Comparison of ENCODE assay signal across 8 cellular contexts in the genomic region with DNA sequence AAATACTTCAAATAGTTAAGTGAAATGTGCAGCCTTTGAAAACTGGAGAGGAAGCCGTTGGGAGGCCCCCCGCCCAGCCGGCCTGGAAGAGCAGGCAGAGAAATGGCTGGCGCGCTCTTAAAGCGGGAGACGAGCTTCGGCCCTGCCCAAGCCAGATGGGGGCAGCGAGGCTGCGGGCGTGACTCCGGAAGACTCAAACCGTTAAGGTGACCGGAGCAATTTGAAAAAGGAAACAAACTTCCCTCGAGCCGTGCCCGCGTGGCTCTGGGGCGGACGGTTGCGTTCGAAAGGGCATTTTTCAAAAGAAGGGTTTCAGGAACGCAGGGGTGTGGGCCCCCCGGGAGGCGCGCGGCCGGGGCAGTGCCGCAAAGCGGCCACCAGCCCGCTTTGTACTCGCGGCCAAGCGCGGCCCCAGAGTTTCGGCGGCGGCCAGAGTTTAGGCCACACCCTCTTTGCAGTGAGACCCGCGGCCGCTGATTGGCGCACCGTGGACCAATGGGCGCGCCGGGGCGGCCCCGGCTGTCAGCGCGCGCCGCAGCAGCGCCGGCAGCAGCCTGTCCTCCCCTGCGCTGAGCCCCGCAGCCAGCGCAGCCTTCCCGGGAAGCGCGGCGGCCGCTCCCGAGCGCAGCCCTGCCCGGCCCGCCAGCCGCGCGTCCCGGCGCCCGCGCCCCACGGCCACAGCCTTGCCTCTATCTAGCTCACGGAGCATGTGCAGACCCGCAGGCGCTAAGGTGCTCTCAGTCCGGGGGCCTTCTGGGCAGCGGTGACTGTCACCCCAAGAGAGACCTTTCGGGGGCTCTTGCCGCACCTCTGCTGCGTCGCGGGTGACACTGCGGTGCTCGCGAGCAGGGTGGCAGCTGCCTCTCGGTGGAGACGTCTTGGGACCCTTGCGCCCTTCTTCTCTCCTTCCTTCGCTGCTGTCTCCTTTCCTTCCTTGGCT. TPM values are rescaled to one million over a fixed set of nuclear protein-coding genes. Genes with fewer than 3 reads are reported as not detected.
DNase-seq lines count a peak whose midpoint lies in the region; ATAC-seq and TF ChIP-seq lines count a peak whose summit lies in the region.

NAV2 (plus strand) TSS at position 557 of the 940 bp plus-strand sequence. CDS start 859 bp downstream, outside the sequence.

- H3K27me3 Mint-ChIP-seq in GM23338 (ENCODE audit: insufficient read depth, low read depth, poor library complexity) (peaks cover 43% of the 10 kb centered on the region), neural progenitor cell (ENCODE audit: insufficient read depth, low read depth) (peaks cover 22% of the 10 kb centered on the region)

- 0 to 1% (median 0%) methylated on average over 48 to 91 of the region's 91 CpGs for WGBS in stomach, 5 donors

- peaks cover 13% of the 10 kb centered on the region; the same call in 1 of the 2 replicates for H3F3A ChIP-seq in GM23338 (replicated peaks; ENCODE audit: low read depth)
- H3F3A ChIP-seq in neural progenitor cell (ENCODE audit: low read depth), result peaks cover 22% of the 10 kb centered on the region

- intact Hi-C loops in stomach (cut with DNase I; ENCODE audit: low total_unique reads), result no loop called here

- H3K9ac ChIP-seq in neural progenitor cell, result no peak within 1 kb of the TSS

- H3K79me2 ChIP-seq in GM23338 (replicated peaks; ENCODE audit: insufficient read depth) (no peaks in the 10 kb centered on the region), neural progenitor cell (ENCODE audit: low read depth) (no peaks in the 10 kb centered on the region)

- H3K9me2 ChIP-seq in GM23338 (ENCODE audit: insufficient read depth), result no peaks in the 10 kb centered on the region

- no peaks in the 10 kb centered on the region for H3K9me3 Mint-ChIP-seq in GM23338
- H3K9me3 Mint-ChIP-seq in neural progenitor cell, result no peaks in the 10 kb centered on the region

- H4K20me1 ChIP-seq in GM23338 (replicated peaks; ENCODE audit: insufficient read depth) (no peaks in the 10 kb centered on the region), neural progenitor cell (ENCODE audit: low read depth) (peaks cover 13% of the 10 kb centered on the region)

- TF ChIP-seq POLR2A in stomach (IDR thresholded peaks at IDR 0.05), result peak in 1 of 4 donors; percentile 42

- H3K4me1 ChIP-seq in GM23338 (ENCODE audit: insufficient read depth) (peaks cover 17% of the 10 kb centered on the region), RWPE2 (ENCODE audit: insufficient read depth, poor library complexity, severe bottlenecking) (peaks cover 10% of the 10 kb centered on the region), neural progenitor cell (peaks cover 36% of the 10 kb centered on the region), stomach (peaks cover 26 to 47% (median 36%) of the 10 kb centered on the region in 4 donors)

- H3K4me2 ChIP-seq in GM23338 (peak within 1 kb of the TSS; percentile 96), neural progenitor cell (peak within 1 kb of the TSS; percentile 99)

- H3K27ac ChIP-seq in GM23338 (ENCODE audit: low read depth), result peak within 1 kb of the TSS; percentile 90
- peak within 1 kb of the TSS; percentile 62 for H3K27ac ChIP-seq in RWPE2 (ENCODE audit: poor library complexity, severe bottlenecking)
- H3K27ac ChIP-seq in neural progenitor cell, result peak within 1 kb of the TSS; percentile 57
- peak within 1 kb of the TSS; percentile 86 to 94 (median 91) for H3K27ac ChIP-seq in stomach

- peak; percentile 34 for TF ChIP-seq EP300 in stomach (IDR thresholded peaks at IDR 0.05)

- TF ChIP-seq CTCF in GM23338 (conservative IDR thresholded peaks at IDR 0.05; ENCODE audit: low read depth in 2 of 2), result no peak
- TF ChIP-seq CTCF in RWPE2 (IDR thresholded peaks at IDR 0.05; ENCODE audit: poor library complexity, severe bottlenecking), result no peak
- no peak for TF ChIP-seq CTCF in neural progenitor cell (IDR thresholded peaks at IDR 0.05)
- TF ChIP-seq CTCF in stomach (IDR thresholded peaks at IDR 0.05), result peak in 1 of 7 experiments; percentile 4

- H3K36me3 Mint-ChIP-seq in GM23338 (ENCODE audit: low read depth) (no peaks in the 10 kb centered on the region), neural progenitor cell (no peaks in the 10 kb centered on the region)

- peaks cover 52% of the 10 kb centered on the region for H3K27me3 ChIP-seq in GM23338 (ENCODE audit: insufficient read depth)
- peaks cover 13% of the 10 kb centered on the region for H3K27me3 ChIP-seq in RWPE2 (ENCODE audit: insufficient read depth, poor library complexity, severe bottlenecking)
- peaks cover 71% of the 10 kb centered on the region for H3K27me3 ChIP-seq in neural progenitor cell
- H3K27me3 ChIP-seq in stomach, result peaks cover 3 to 29% (median 26%) of the 10 kb centered on the region in 3 donors

- H3K9me3 ChIP-seq in RWPE2 (ENCODE audit: severe bottlenecking) (no peaks in the 10 kb centered on the region), neural progenitor cell (ENCODE audit: low read depth) (no peaks in the 10 kb centered on the region), stomach (no peaks in the 10 kb centered on the region)

- H3K4me1 Mint-ChIP-seq in GM23338, result peaks cover 20% of the 10 kb centered on the region
- peaks cover 57% of the 10 kb centered on the region for H3K4me1 Mint-ChIP-seq in neural progenitor cell

- H3K36me3 ChIP-seq in GM23338 (ENCODE audit: insufficient read depth) (no peaks in the 10 kb centered on the region), RWPE2 (ENCODE audit: low read depth) (no peaks in the 10 kb centered on the region), neural progenitor cell (no peaks in the 10 kb centered on the region), stomach (no peaks in the 10 kb centered on the region)

- peak; percentile 95 for DNase-seq in Daoy (ENCODE audit: low read depth)
- DNase-seq in GM23338 (ENCODE audit: low spot score), result peak; percentile 96
- DNase-seq in LHCN-M2 (ENCODE audit: low read depth), result peak; percentile 92
- peak; percentile 85 for DNase-seq in RWPE2 (ENCODE audit: low spot score)
- DNase-seq in activated naive CD4-positive, alpha-beta T cell treated with Interleukin-2 at 50 U/mL for 16 hours, result peak; percentile 77
- peak; percentile 95 for DNase-seq in foreskin melanocyte
- DNase-seq in neural progenitor cell (ENCODE audit: low spot score), result peak; percentile 98
- DNase-seq in stomach, result peak; percentile 92

- H3K27ac Mint-ChIP-seq in GM23338, result peak within 1 kb of the TSS; percentile 97
- H3K27ac Mint-ChIP-seq in neural progenitor cell, result peak within 1 kb of the TSS; percentile 98

- peak within 1 kb of the TSS; percentile 82 for H3K4me3 Mint-ChIP-seq in GM23338
- peak within 1 kb of the TSS; percentile 96 for H3K4me3 Mint-ChIP-seq in neural progenitor cell

- H2AFZ ChIP-seq in GM23338 (peak within 1 kb of the TSS; percentile 99), neural progenitor cell (replicated peaks) (peak within 1 kb of the TSS; percentile 82)

- ATAC-seq in GM23338 (peak; percentile 87), RWPE2 (ENCODE audit: low read depth) (peak; percentile 92)

- peak within 1 kb of the TSS; percentile 71 for H3K4me3 ChIP-seq in GM23338
- H3K4me3 ChIP-seq in RWPE2 (ENCODE audit: severe bottlenecking), result peak within 1 kb of the TSS; percentile 37
- H3K4me3 ChIP-seq in neural progenitor cell, result peak within 1 kb of the TSS; percentile 61
- peak within 1 kb of the TSS; percentile 61 to 70 (median 64) for H3K4me3 ChIP-seq in stomach

TF ChIP-seq in GM23338, 12 proteins besides CTCF, POLR2A, EP300 and RAD21 (continues in another document):
- no peak for TF ChIP-seq REST (IDR thresholded peaks at IDR 0.05; ENCODE audit: unreplicated experiment)
- TF ChIP-seq JUNB (IDR thresholded peaks at IDR 0.05; ENCODE audit: unreplicated experiment), result no peak
- peak; percentile 67 for TF ChIP-seq POLR2AphosphoS5 (IDR thresholded peaks at IDR 0.05; ENCODE audit: low read depth)
- TF ChIP-seq EZH2 (IDR thresholded peaks at IDR 0.05; ENCODE audit: low read depth, unreplicated experiment), result no peak
- TF ChIP-seq ZNF114 (CRISPR knock-in tag; IDR thresholded peaks at IDR 0.05), result no peak
- TF ChIP-seq ZNF331 (CRISPR knock-in tag; IDR thresholded peaks at IDR 0.05; ENCODE audit: low read depth), result no peak
- peak; percentile 61 for TF ChIP-seq EZH2phosphoT487 (IDR thresholded peaks at IDR 0.05; ENCODE audit: unreplicated experiment)

RNA-seq across cellular contexts. Expression of gene NAV2, which starts in this region (rescaled TPM):
- total RNA-seq in Daoy (2014; rRNA removed; shearing (Covaris generic)), result 1.8 and 2.1 TPM in 2 replicates
- 42.3 and 45.0 TPM in 2 replicates for total RNA-seq in GM23338 (2014; rRNA removed; shearing (Covaris generic))
- polyA plus RNA-seq in GM23338 (2016; fragmentation: Nextera tagmentation; extraction: Ambion mirVana), result 23.4 and 26.0 TPM in 2 replicates
- total RNA-seq in LHCN-M2 (2014; rRNA removed), result 25.4 and 32.3 TPM in 2 replicates
- 17.1 TPM for polyA plus RNA-seq in LHCN-M2 (2012)
- 9.6 and 18.1 TPM in 2 replicates for total RNA-seq in neural progenitor cell (ENCODE audit: low replicate concordance)
- total RNA-seq in stomach, result 10 to 100 TPM in 4 of 5 donors, 1 to 10 TPM in 1; 4.9 to 92.4 (median 19.3) TPM
- 1 to 10 TPM; 1.8 to 3.4 (median 3.1) TPM for polyA plus RNA-seq in stomach

Comparison
In these comparisons a context has a peak if more than half of its experiments do, and no peak if none do; other contexts are left out.
1. Peak in every context shown above with its lines: DNase-seq, ATAC-seq, H3K4me3 ChIP-seq and H3K27ac ChIP-seq.